1 cellular context compared by ENCODE assay signal in genomic region chr11:86576946-86577624, GRCh38.
TF ChIP-seq lines count a peak whose summit lies in the region.

No MANE protein-coding gene starts in this region.

TF ChIP-seq in IMR-90, 13 proteins besides CTCF, POLR2A, EP300 and RAD21:
- TF ChIP-seq USF2 (IDR thresholded peaks at IDR 0.05; ENCODE audit: low read depth, low read length) (no peak), CHD1 (IDR thresholded peaks at IDR 0.05; ENCODE audit: low read depth, low read length) (no peak), RCOR1 (IDR thresholded peaks at IDR 0.05; ENCODE audit: insufficient replicate concordance, low read length) (no peak), BHLHE40 (IDR thresholded peaks at IDR 0.05; ENCODE audit: low read depth, low read length) (no peak), MAFK (IDR thresholded peaks at IDR 0.05; ENCODE audit: low read depth, low read length) (no peak), RFX5 (IDR thresholded peaks at IDR 0.05; ENCODE audit: low read depth, low read length) (no peak), MAZ (IDR thresholded peaks at IDR 0.05; ENCODE audit: borderline replicate concordance, low read depth, low read length) (no peak), CEBPB (IDR thresholded peaks at IDR 0.05; ENCODE audit: low read depth, low read length) (no peak), MXI1 (IDR thresholded peaks at IDR 0.05; ENCODE audit: borderline replicate concordance, low read depth, low read length) (no peak), ELK1 (IDR thresholded peaks at IDR 0.05; ENCODE audit: borderline replicate concordance, low read depth, low read length) (no peak), NFE2L2 (IDR thresholded peaks at IDR 0.05; ENCODE audit: low read depth, low read length) (no peak), FOS (IDR thresholded peaks at IDR 0.05; ENCODE audit: low read depth, low read length) (no peak), SMC3 (IDR thresholded peaks at IDR 0.05; ENCODE audit: low read depth, low read length) (no peak)
